Comparison of ENCODE assay signal across 9 cellular contexts in the genomic region with DNA sequence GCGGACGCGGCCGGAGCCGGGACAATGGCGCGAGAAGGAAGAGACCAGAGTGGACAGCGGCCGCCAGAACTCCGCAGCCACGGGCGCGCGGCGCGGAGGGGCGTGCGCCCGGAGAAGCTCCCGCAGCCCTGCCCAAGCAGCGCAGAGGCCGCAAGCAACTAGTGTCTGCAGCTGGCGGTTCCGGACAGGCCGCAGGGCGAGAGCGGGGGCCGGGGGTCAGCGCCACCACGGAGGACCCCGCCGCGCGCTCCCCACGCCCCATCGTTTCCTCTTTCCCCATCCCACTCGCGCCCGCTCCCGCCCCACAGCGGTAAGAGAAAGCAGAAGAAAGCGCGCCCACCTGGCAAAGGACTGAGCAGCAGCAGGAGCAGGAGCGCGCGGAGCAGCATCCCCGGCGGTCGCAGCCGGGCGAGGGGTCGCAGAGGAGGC. TPM values are rescaled to one million over a fixed set of nuclear protein-coding genes. Genes with fewer than 3 reads are reported as not detected.
DNase-seq lines count a peak whose midpoint lies in the region; ATAC-seq, FAIRE-seq and TF ChIP-seq lines count a peak whose summit lies in the region.
"Had no signal": no experiment of that assay in that cellular context is flagged by ENCODE, and none has a peak within 500 bp of the region (broad histone marks: within the 10 kb centered on the region; RNA-seq: fewer than 3 reads in every experiment).

No MANE protein-coding gene starts in this region.

- intact Hi-C loops in dorsolateral prefrontal cortex (cut with DNase I) (no loop called here), uterus (cut with DNase I; ENCODE audit: low total_unique reads) (no loop called here)

- ATAC-seq in GM19455 (IDR thresholded peaks at IDR 0.05; ENCODE audit: unreplicated experiment): no peak

- DNase-seq in AG04449 (ENCODE audit: low read depth, low spot score): no peak
- peak; percentile 29 for DNase-seq in GM12892 (ENCODE audit: insufficient read length)
- DNase-seq in RPMI8226: peak; percentile 48
- DNase-seq in dorsolateral prefrontal cortex: peak in 4 of 10 donors; percentile 5 to 46 (median 33)
- DNase-seq in uterus: peak; percentile 52 to 59
- no peak for DNase-seq in MV-4-11 (lab: John Stamatoyannopoulos, UW)

- H3K9me3 ChIP-seq in mesodermal cell (ENCODE audit: control insufficient read depth, low read length): no peaks in the 10 kb centered on the region
- H3K9me3 ChIP-seq in uterus: no peaks in the 10 kb centered on the region

- 0% methylated on average over 44 to 46 of the region's 52 CpGs for WGBS in mesodermal cell (ENCODE audit: insufficient coverage in 2 of 2), 2 experiments

- CTCF ChIA-PET in AG04449 (lab: Yijun Ruan, JAX): no interaction called here

- no peak for FAIRE-seq in GM12892 (lab: Jason Lieb, UNC)

- H3K36me3 ChIP-seq in mesodermal cell (ENCODE audit: control insufficient read depth, insufficient read depth, low read length) (peaks cover 27% of the 10 kb centered on the region), uterus (no peaks in the 10 kb centered on the region)

- peak overlapping the region; percentile 57 for H3K4me3 ChIP-seq in AG04449 (ENCODE audit: low read depth, low read length)
- H3K4me3 ChIP-seq in dorsolateral prefrontal cortex: peak overlapping the region; percentile 51 to 84 (median 73)
- H3K4me3 ChIP-seq in mesodermal cell (ENCODE audit: extremely low read depth, insufficient read depth, low read length, poor library complexity, severe bottlenecking): peak overlapping the region; percentile 89
- peak overlapping the region; percentile 65 to 73 for H3K4me3 ChIP-seq in uterus

- no peak for TF ChIP-seq CTCF in AG04449 (IDR thresholded peaks at IDR 0.05; ENCODE audit: insufficient read depth, low read length, missing control alignments)
- TF ChIP-seq CTCF in dorsolateral prefrontal cortex (IDR thresholded peaks at IDR 0.05 in 54 of 56, conservative IDR thresholded peaks at IDR 0.05 in 2 of 56; ENCODE audit: low read depth in 1 of 56, partially characterized antibody in 56 of 56): no peak
- TF ChIP-seq CTCF in uterus (IDR thresholded peaks at IDR 0.05): peak in 1 of 4 experiments; percentile 2

- H3K27me3 ChIP-seq in dorsolateral prefrontal cortex: peaks cover 0 to 57% (median 39%) of the 10 kb centered on the region in 45 donors
- no peaks in the 10 kb centered on the region for H3K27me3 ChIP-seq in uterus

- TF ChIP-seq POLR2A in GM12892 (IDR thresholded peaks at IDR 0.05; ENCODE audit: low read depth, low read length) (no peak), uterus (IDR thresholded peaks at IDR 0.05) (no peak)

- peak overlapping the region in 31 of 59 donors; percentile 22 to 69 (median 46) for H3K27ac ChIP-seq in dorsolateral prefrontal cortex
- H3K27ac ChIP-seq in mesodermal cell (ENCODE audit: low read depth, low read length, severe bottlenecking): peak overlapping the region; percentile 94
- peak overlapping the region; percentile 88 to 91 for H3K27ac ChIP-seq in uterus
- H3K27ac ChIP-seq: epithelial cell of prostate had no signal

- POLR2A ChIA-PET in AG04449 (lab: Yijun Ruan, JAX): no interaction called here

- H3K4me1 ChIP-seq in mesodermal cell (ENCODE audit: control insufficient read depth, insufficient read depth, low read length, poor library complexity, severe bottlenecking) (peaks cover 16% of the 10 kb centered on the region), uterus (no peaks in the 10 kb centered on the region)

RNA-seq across cellular contexts. Expression of gene PRTG, which starts 0.4 kb away (rescaled TPM):
- not detected for polyA plus RNA-seq in GM12892 (2012; ENCODE audit: missing spikeins)
- total RNA-seq in dorsolateral prefrontal cortex (1 to 10 TPM in 118 of 120 experiments, under 1 TPM in 2; 0.94 to 7.0 (median 2.4) TPM), uterus (10 to 100 TPM in 3 of 4 donors, 1 to 10 TPM in 1; 4.1 to 37.2 (median 23.3) TPM)
- polyA plus RNA-seq in mesodermal cell (2013, experiment 1 of 2): 196 TPM
- polyA plus RNA-seq in mesodermal cell (2013, experiment 2 of 2): 171 TPM

Comparison
In these comparisons a context has a peak if more than half of its experiments do, and no peak if none do; other contexts are left out.
1. DNase-seq: peak in GM12892 (single experiment), RPMI8226 (single experiment) and uterus (2 of 2); none in AG04449 (single experiment) and MV-4-11 (single experiment).
2. Peak in every context shown above with its lines, with median percentiles within 50 percentile points of each other: H3K4me3 ChIP-seq and H3K27ac ChIP-seq.